ENCODE assay signal across 18 cellular contexts in genomic region chr3:66433522-66433782, GRCh38.
DNase-seq lines count a peak whose midpoint lies in the region; ATAC-seq and TF ChIP-seq lines count a peak whose summit lies in the region.
"Had no signal": no experiment of that assay in that cellular context is flagged by ENCODE, and none has a peak within 500 bp of the region (broad histone marks: within the 10 kb centered on the region; RNA-seq: fewer than 3 reads in every experiment).

No MANE protein-coding gene starts in this region.

- no peak for TF ChIP-seq POLR2A in IMR-90 (IDR thresholded peaks at IDR 0.05; ENCODE audit: low read depth, low read length)
- TF ChIP-seq POLR2A in gastroesophageal sphincter (IDR thresholded peaks at IDR 0.05), result no peak

- H3K36me3 ChIP-seq in IMR-90 (ENCODE audit: control insufficient read depth, insufficient read depth, low read length) (peaks cover 9% of the 10 kb centered on the region; the same call in 1 of the 2 replicates), gastroesophageal sphincter (peaks cover 0 to 6% of the 10 kb centered on the region in 2 donors), skeletal muscle tissue (ENCODE audit: control insufficient read depth in 3 of 3, insufficient read depth in 3 of 3, low read length in 3 of 3) (no peaks in the 10 kb centered on the region)
- H3K36me3 ChIP-seq: tibial nerve had no signal

- H3K79me1 ChIP-seq in IMR-90 (ENCODE audit: low read depth in 1 of 2, low read length in 2 of 2), result peaks cover 46 to 63% of the 10 kb centered on the region in 2 experiments

- H3K14ac ChIP-seq in IMR-90 (replicated peaks; ENCODE audit: low read depth, low read length), result 0 out of 2 replicates have a peak overlapping the region, but pooled peaks have one; percentile 24

- no peak overlapping the region for H2BK5ac ChIP-seq in IMR-90 (ENCODE audit: low read depth, low read length, poor library complexity, severe bottlenecking)

- in situ Hi-C loops in IMR-90 (cut with MboI; ENCODE audit: low sequenced_read_pairs), result no loop called here

- H4K8ac ChIP-seq in IMR-90 (ENCODE audit: low read depth in 2 of 2, low read length in 2 of 2), result peak overlapping the region in 1 of 2 experiments; percentile 32; a peak in 1 of 4 replicates

- H3K18ac ChIP-seq in IMR-90 (ENCODE audit: low read depth, low read length), result no peak overlapping the region

- peak overlapping the region; percentile 26; the same call in 1 of the 2 replicates for H2BK120ac ChIP-seq in IMR-90 (ENCODE audit: low read depth, low read length)

- ATAC-seq in IMR-90 (ENCODE audit: low read depth) (no peak; the same call in 1 of the 2 replicates), gastroesophageal sphincter (no peak), HG02885 (IDR thresholded peaks at IDR 0.05; ENCODE audit: poor library complexity, unreplicated experiment) (no peak)
- ATAC-seq: A549; stimulated activated naive CD8-positive, alpha-beta T cell treated with anti-CD3 and anti-CD28 coated beads, Interleukin-15, Interleukin-2, amounts not matched to agents 100 U/mL and 50 U/mL, for 24 hours had no signal

- no TSS peak for BruUV-seq in IMR-90 (replicated peaks; lab: Mats Ljungman, UMichigan)

- no peaks in the 10 kb centered on the region for H3K27me3 ChIP-seq in IMR-90 (ENCODE audit: control insufficient read depth, insufficient read depth, low read length)
- no peaks in the 10 kb centered on the region for H3K27me3 ChIP-seq in gastroesophageal sphincter
- no peaks in the 10 kb centered on the region for H3K27me3 ChIP-seq in skeletal muscle tissue (ENCODE audit: control insufficient read depth in 3 of 3, insufficient read depth in 3 of 3, low read length in 3 of 3)
- H3K27me3 ChIP-seq: tibial nerve had no signal

- DNase-seq in activated T-cell treated with anti-CD3 and anti-CD28 coated beads, Interleukin-2, amount 50 U/mL, for 24 hours, result no peak
- DNase-seq in activated T-cell treated with anti-CD3 and anti-CD28 coated beads, Interleukin-2, amount 50 U/mL, for 1 hour, result no peak
- DNase-seq in IMR-90, result no peak
- no peak for DNase-seq in NCI-H446 treated with DMSO at 0.1 percent for 48 hours (lab: John Stamatoyannopoulos, UW)
- no peak for DNase-seq in progenitor cell of endocrine pancreas (ENCODE audit: low spot score, unreplicated experiment)
- DNase-seq: activated CD4-positive, alpha-beta T cell treated with anti-CD3 and anti-CD28 coated beads for 48 hours; activated effector memory CD4-positive, alpha-beta T cell treated with Interleukin-2 at 50 U/mL for 16 hours; dermis blood vessel endothelial cell; left ventricle myocardium superior; NCI-H446; SHP77 treated with DMSO at 0.1 percent for 48 hours; stimulated activated CD4-positive, alpha-beta T cell treated with anti-CD3 and anti-CD28 coated beads, Interleukin-4, amount 100 ng/mL, for 1 hour; stimulated activated naive CD8-positive, alpha-beta T cell treated with anti-CD3 and anti-CD28 coated beads, Interleukin-15, Interleukin-2, amounts not matched to agents 100 U/mL and 50 U/mL, for 24 hours had no signal

- CTCF ChIA-PET in IMR-90 (lab: Yijun Ruan, JAX), result interaction anchor here (1.2 kb wide), 1 partner anchor 17 kb away, joined by 3 read pairs; no protein-coding TSS in a partner anchor

- H3K23ac ChIP-seq in IMR-90 (ENCODE audit: low read depth, low read length), result peak overlapping the region; percentile 61; the same call in 1 of the 2 replicates

- no peak for TF ChIP-seq RAD21 in IMR-90 (IDR thresholded peaks at IDR 0.05; ENCODE audit: low read length)

- peak overlapping the region; percentile 74 for H2AK9ac ChIP-seq in IMR-90 (replicated peaks; ENCODE audit: low read depth, low read length, poor library complexity)

- H3K9me3 ChIP-seq in IMR-90 (ENCODE audit: control insufficient read depth, insufficient read depth, low read length) (no peaks in the 10 kb centered on the region), gastroesophageal sphincter (no peaks in the 10 kb centered on the region), skeletal muscle tissue (ENCODE audit: control insufficient read depth in 3 of 3, low read length in 3 of 3) (no peaks in the 10 kb centered on the region)
- H3K9me3 ChIP-seq: A549, tibial nerve had no signal

- no peak overlapping the region; the same call in 1 of the 2 replicates for H4K91ac ChIP-seq in IMR-90 (ENCODE audit: insufficient read depth, low read depth, low read length)

- dilution Hi-C loops in IMR-90 (cut with HindIII; ENCODE audit: low sequenced_read_pairs, unreplicated experiment), result no loop called here

- H3K36me3 Mint-ChIP-seq in activated T-cell treated with anti-CD3 and anti-CD28 coated beads, Interleukin-2, amount 50 U/mL, for 24 hours (ENCODE audit: low read depth), result peaks cover 37% of the 10 kb centered on the region
- H3K36me3 Mint-ChIP-seq in progenitor cell of endocrine pancreas (ENCODE audit: insufficient read depth), result peaks cover 7% of the 10 kb centered on the region

- H3K9me3 Mint-ChIP-seq in activated T-cell treated with anti-CD3 and anti-CD28 coated beads, Interleukin-2, amount 50 U/mL, for 24 hours, result no peaks in the 10 kb centered on the region
- peaks cover 3% of the 10 kb centered on the region for H3K9me3 Mint-ChIP-seq in progenitor cell of endocrine pancreas (ENCODE audit: low read depth)

- H3K27me3 Mint-ChIP-seq in activated T-cell treated with anti-CD3 and anti-CD28 coated beads, Interleukin-2, amount 50 U/mL, for 24 hours, result no peaks in the 10 kb centered on the region
- peaks cover 12% of the 10 kb centered on the region for H3K27me3 Mint-ChIP-seq in progenitor cell of endocrine pancreas

- H2BK15ac ChIP-seq in IMR-90 (ENCODE audit: low read depth, low read length), result peak overlapping the region; percentile 71; the same call in 1 of the 3 replicates

- WGBS in IMR-90 (ENCODE audit: extremely low coverage in 2 of 2, insufficient read length in 1 of 2), 2 experiments, result no CpG with 5 or more reads among the region's 4 CpGs
- 36 to 61% methylated on average over 4 of the region's 4 CpGs for WGBS in gastroesophageal sphincter (ENCODE audit: low coverage in 1 of 2), 2 donors

- peak overlapping the region; percentile 24; the same call in 1 of the 2 replicates for H2BK20ac ChIP-seq in IMR-90 (ENCODE audit: low read depth, low read length)

- no peak for TF ChIP-seq EP300 in gastroesophageal sphincter (IDR thresholded peaks at IDR 0.05)

- H3K27ac ChIP-seq in IMR-90 (ENCODE audit: insufficient read depth, low read length) (no peak overlapping the region), gastroesophageal sphincter (peak overlapping the region in 3 of 4 donors; percentile 45 to 73 (median 45)), skeletal muscle tissue (ENCODE audit: low read depth, low read length) (peak overlapping the region; percentile 50)
- H3K27ac ChIP-seq: A549 had no signal

- POLR2A ChIA-PET in IMR-90 (lab: Charles Lee; ENCODE audit: unreplicated experiment), result no interaction called here

- H4K5ac ChIP-seq in IMR-90 (ENCODE audit: low read depth, low read length), result no peak overlapping the region

- H3K4ac ChIP-seq in IMR-90 (ENCODE audit: low read depth, low read length), result peak overlapping the region; percentile 38; the same call in 1 of the 2 replicates

- no peak overlapping the region for H3K4me3 Mint-ChIP-seq in activated T-cell treated with anti-CD3 and anti-CD28 coated beads, Interleukin-2, amount 50 U/mL, for 24 hours
- no peak overlapping the region for H3K4me3 Mint-ChIP-seq in progenitor cell of endocrine pancreas (ENCODE audit: low read depth)

- H3K4me3 ChIP-seq in IMR-90 (ENCODE audit: insufficient read depth, low read depth, low read length) (no peak overlapping the region), gastroesophageal sphincter (no peak overlapping the region), skeletal muscle tissue (ENCODE audit: low read length in 3 of 3) (peak overlapping the region in 1 of 3 donors; percentile 32)
- H3K4me3 ChIP-seq: A549, tibial nerve had no signal

- H2AFZ ChIP-seq in IMR-90 (replicated peaks; ENCODE audit: low read length, poor library complexity), result no peak overlapping the region

- H3K4me1 ChIP-seq in IMR-90 (ENCODE audit: control insufficient read depth, insufficient read depth, low read length) (peaks cover 24% of the 10 kb centered on the region), gastroesophageal sphincter (peaks cover 13 to 99% (median 26%) of the 10 kb centered on the region in 3 donors), skeletal muscle tissue (ENCODE audit: control insufficient read depth in 3 of 3, insufficient read depth in 3 of 3, low read length in 3 of 3) (peaks cover 61 to 80% (median 72%) of the 10 kb centered on the region in 3 donors)

- H3K9me1 ChIP-seq in IMR-90 (ENCODE audit: insufficient read depth, low read length), result peaks cover 33% of the 10 kb centered on the region

- H3K27ac Mint-ChIP-seq in activated T-cell treated with anti-CD3 and anti-CD28 coated beads, Interleukin-2, amount 50 U/mL, for 24 hours, result peak overlapping the region; percentile 12
- no peak overlapping the region for H3K27ac Mint-ChIP-seq in progenitor cell of endocrine pancreas

- H4K20me1 ChIP-seq in IMR-90 (ENCODE audit: insufficient read depth, low read length), result no peaks in the 10 kb centered on the region

- peak overlapping the region; percentile 85 for H2AK5ac ChIP-seq in IMR-90 (ENCODE audit: low read depth, low read length)

- H3K9ac ChIP-seq in IMR-90 (ENCODE audit: low read depth, low read length) (no peak overlapping the region), skeletal muscle tissue (ENCODE audit: low read depth in 1 of 3, low read length in 3 of 3) (peak overlapping the region in 2 of 3 donors; percentile 42 to 51)

- H3K4me2 ChIP-seq in IMR-90 (ENCODE audit: low read depth, low read length), result no peak overlapping the region
- H3K4me2 ChIP-seq: A549 had no signal

- TF ChIP-seq CTCF in IMR-90 (conservative IDR thresholded peaks at IDR 0.05; ENCODE audit: low read depth, low read length), result no peak
- TF ChIP-seq CTCF in gastroesophageal sphincter (IDR thresholded peaks at IDR 0.05), result no peak
- TF ChIP-seq CTCF in progenitor cell of endocrine pancreas (IDR thresholded peaks at IDR 0.05; ENCODE audit: unreplicated experiment), result no peak

- H3K56ac ChIP-seq in IMR-90 (ENCODE audit: extremely low read depth, insufficient read depth, low read length), result no peak overlapping the region

- intact Hi-C loops in IMR-90 (cut with micrococcal nuclease), result no loop called here

- peaks cover 44% of the 10 kb centered on the region for H3K4me1 Mint-ChIP-seq in activated T-cell treated with anti-CD3 and anti-CD28 coated beads, Interleukin-2, amount 50 U/mL, for 24 hours (ENCODE audit: low read depth)
- H3K4me1 Mint-ChIP-seq in progenitor cell of endocrine pancreas (ENCODE audit: low read depth), result peaks cover 9% of the 10 kb centered on the region

TF ChIP-seq in IMR-90, 13 proteins besides CTCF, POLR2A, EP300 and RAD21 (continues in another document):
- TF ChIP-seq MXI1 (IDR thresholded peaks at IDR 0.05; ENCODE audit: borderline replicate concordance, low read depth, low read length), result no peak
